In the genomic region with DNA sequence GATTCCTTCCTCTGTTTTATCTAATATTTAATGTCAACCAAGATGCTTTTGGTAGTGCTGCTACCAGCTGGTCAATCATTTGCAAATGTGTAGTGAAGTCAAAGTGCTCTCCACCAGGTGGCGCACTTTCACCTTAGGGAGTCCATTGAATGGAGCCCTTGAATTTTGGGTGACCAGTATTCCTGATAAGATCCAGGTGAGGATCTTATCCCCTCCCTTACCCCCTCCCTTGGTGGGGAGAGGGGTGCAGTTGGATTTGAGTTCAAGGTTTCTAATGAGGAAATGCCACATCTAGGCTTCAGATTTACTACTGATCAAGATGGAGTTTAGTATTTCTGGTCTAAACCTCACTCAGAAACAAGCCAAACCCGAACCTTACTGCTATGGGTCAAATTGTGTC, we compare ENCODE assay signal across 9 cellular contexts. TPM values are rescaled to one million over a fixed set of nuclear protein-coding genes. Genes with fewer than 3 reads are reported as not detected.
A peak's percentile ranks its signal among the peaks of the same experiment; 100 is the strongest.
DNase-seq lines count a peak whose midpoint lies in the region; ATAC-seq and TF ChIP-seq lines count a peak whose summit lies in the region.
"Had no signal": no experiment of that assay in that cellular context is flagged by ENCODE, and none has a peak within 500 bp of the region (broad histone marks: within the 10 kb centered on the region; RNA-seq: fewer than 3 reads in every experiment).

No MANE protein-coding gene starts in this region.

- H3K9me3 ChIP-seq in OCI-LY1 (ENCODE audit: low read length) (no peaks in the 10 kb centered on the region), esophagus muscularis mucosa (no peaks in the 10 kb centered on the region)

- H3K27ac ChIP-seq in OCI-LY1 (ENCODE audit: low read depth, low read length, poor library complexity, severe bottlenecking) (no peak overlapping the region), esophagus muscularis mucosa (replicated peaks in 1 of 4) (no peak overlapping the region)

- no peaks in the 10 kb centered on the region; the same call in 1 of the 2 replicates for H3F3A ChIP-seq in OCI-LY1 (ENCODE audit: insufficient read depth, low read length)

- DNase-seq in C1 segment of cervical spinal cord (lab: John Stamatoyannopoulos, UW) (peak in 13 of 14 donors; percentile 24 to 89 (median 68)), HS-5 (ENCODE audit: low read depth) (peak; percentile 54), activated T-cell treated with anti-CD3 and anti-CD28 coated beads for 4 hours (peak; percentile 84), esophagus muscularis mucosa (ENCODE audit: extremely low spot score) (peak; percentile 98)
- peak; percentile 78 for DNase-seq in natural killer cell treated with Interleukin-12 subunit alpha and Interleukin-12 subunit beta and Interleukin-15 and Interleukin-18, amount 100 ng/mL, for 72 hours (ENCODE audit: low spot score)
- peak; percentile 39 to 72 (median 68) for DNase-seq in stimulated activated naive CD4-positive, alpha-beta T cell (lab: John Stamatoyannopoulos, UW)

- 27% methylated on average over 2 of the region's 2 CpGs for WGBS in esophagus muscularis mucosa

- H3K4me3 ChIP-seq in OCI-LY1 (ENCODE audit: low read depth, low read length, poor library complexity, severe bottlenecking), result no peak overlapping the region
- H3K4me3 ChIP-seq in esophagus muscularis mucosa, result no peak overlapping the region

- H3K4me1 Mint-ChIP-seq in natural killer cell treated with Interleukin-12 subunit alpha and Interleukin-12 subunit beta and Interleukin-15 and Interleukin-18, amount 100 ng/mL, for 72 hours (ENCODE audit: low read depth in 2 of 2), result peaks cover under 1% of the 10 kb centered on the region in 2 donors

- no peak for TF ChIP-seq POLR2A in esophagus muscularis mucosa (IDR thresholded peaks at IDR 0.05; ENCODE audit: low read depth)

- intact Hi-C loops in esophagus muscularis mucosa (cut with DNase I), result loop anchor here (1.0 kb wide), 1 partner anchor 106 kb away; no protein-coding TSS in a partner anchor

- no peak overlapping the region for H3K4me2 ChIP-seq in OCI-LY1 (ENCODE audit: low read length)

- no peaks in the 10 kb centered on the region for H3K9me3 Mint-ChIP-seq in natural killer cell treated with Interleukin-12 subunit alpha and Interleukin-12 subunit beta and Interleukin-15 and Interleukin-18, amount 100 ng/mL, for 72 hours
- H3K9me3 Mint-ChIP-seq: IgD-negative memory B cell had no signal

- peak; percentile 96 for TF ChIP-seq CTCF in OCI-LY1 (IDR thresholded peaks at IDR 0.05; ENCODE audit: low read length)
- TF ChIP-seq CTCF in esophagus muscularis mucosa (IDR thresholded peaks at IDR 0.05), result peak; percentile 82 to 92 (median 85)

- ATAC-seq in GM19035 (IDR thresholded peaks at IDR 0.05; ENCODE audit: unreplicated experiment), result peak; percentile 70
- ATAC-seq in natural killer cell treated with Interleukin-12 subunit alpha and Interleukin-12 subunit beta and Interleukin-15 and Interleukin-18, amount 100 ng/mL, for 72 hours, result peak; percentile 44 to 59

- no peaks in the 10 kb centered on the region for H3K36me3 Mint-ChIP-seq in natural killer cell treated with Interleukin-12 subunit alpha and Interleukin-12 subunit beta and Interleukin-15 and Interleukin-18, amount 100 ng/mL, for 72 hours
- H3K36me3 Mint-ChIP-seq: IgD-negative memory B cell had no signal

- peaks cover 24% of the 10 kb centered on the region for H3K4me1 ChIP-seq in OCI-LY1 (ENCODE audit: insufficient read depth, low read length, severe bottlenecking)
- peaks cover 0 to 14% (median 11%) of the 10 kb centered on the region in 4 donors for H3K4me1 ChIP-seq in esophagus muscularis mucosa

- H3K27ac Mint-ChIP-seq in natural killer cell treated with Interleukin-12 subunit alpha and Interleukin-12 subunit beta and Interleukin-15 and Interleukin-18, amount 100 ng/mL, for 72 hours, result no peak overlapping the region
- H3K27ac Mint-ChIP-seq: IgD-negative memory B cell had no signal

- H2AFZ ChIP-seq in OCI-LY1 (ENCODE audit: low read length), result no peak overlapping the region

- H3K27me3 ChIP-seq in OCI-LY1 (ENCODE audit: insufficient read depth, low read length), result no peaks in the 10 kb centered on the region
- peaks cover 0 to 16% (median 12%) of the 10 kb centered on the region in 4 donors for H3K27me3 ChIP-seq in esophagus muscularis mucosa

- H3K36me3 ChIP-seq in OCI-LY1 (ENCODE audit: insufficient read depth, low read length) (no peaks in the 10 kb centered on the region), esophagus muscularis mucosa (no peaks in the 10 kb centered on the region)

- no peaks in the 10 kb centered on the region for H3K79me2 ChIP-seq in OCI-LY1 (ENCODE audit: insufficient read depth, low read length)

- no peak overlapping the region for H3K4me3 Mint-ChIP-seq in natural killer cell treated with Interleukin-12 subunit alpha and Interleukin-12 subunit beta and Interleukin-15 and Interleukin-18, amount 100 ng/mL, for 72 hours
- H3K4me3 Mint-ChIP-seq: IgD-negative memory B cell had no signal

- H4K20me1 ChIP-seq in OCI-LY1 (ENCODE audit: insufficient read depth, low read length), result no peaks in the 10 kb centered on the region

- no peak for TF ChIP-seq EP300 in esophagus muscularis mucosa (IDR thresholded peaks at IDR 0.05)

- no peak overlapping the region for H3K9ac ChIP-seq in OCI-LY1 (ENCODE audit: low read length)

- H3K9me2 ChIP-seq in OCI-LY1 (ENCODE audit: low read depth, low read length), result no peaks in the 10 kb centered on the region

- peaks cover 21 to 32% of the 10 kb centered on the region in 2 donors for H3K27me3 Mint-ChIP-seq in natural killer cell treated with Interleukin-12 subunit alpha and Interleukin-12 subunit beta and Interleukin-15 and Interleukin-18, amount 100 ng/mL, for 72 hours

RNA-seq across cellular contexts. Expression of a gene that starts 12.0 kb away (rescaled TPM):
- 10 to 100 TPM; 10.9 to 18.0 (median 17.0) TPM for total RNA-seq in esophagus muscularis mucosa
- total RNA-seq in natural killer cell treated with Interleukin-12 subunit alpha and Interleukin-12 subunit beta and Interleukin-15 and Interleukin-18, amount 100 ng/mL, for 72 hours, result 10 to 100 TPM; 10.8 to 11.6 TPM

RNA-seq across cellular contexts. Expression of a gene that starts 55.9 kb away (rescaled TPM):
- total RNA-seq in esophagus muscularis mucosa, result 10 to 100 TPM in 1 of 4 donors, 1 to 10 TPM in 3; 3.7 to 11.0 (median 7.7) TPM
- 1 to 10 TPM; 1.1 to 2.2 TPM for total RNA-seq in natural killer cell treated with Interleukin-12 subunit alpha and Interleukin-12 subunit beta and Interleukin-15 and Interleukin-18, amount 100 ng/mL, for 72 hours
